In genomic region chr15:74956648-74957300, GRCh38 we compare ENCODE assay signal across 8 cellular contexts. TPM values are rescaled to one million over a fixed set of nuclear protein-coding genes. Genes with fewer than 3 reads are reported as not detected.
DNase-seq lines count a peak whose midpoint lies in the region; ATAC-seq and TF ChIP-seq lines count a peak whose summit lies in the region.

TSS of gene RPP25 (minus strand) at chr15:74956772. CDS start at chr15:74956583, 189 bp downstream.

- intact Hi-C loops in left ventricle myocardium inferior (cut with micrococcal nuclease) (no loop called here), posterior vena cava (cut with DNase I) (loop anchor here (10.0 kb wide), 2 partner anchors 182 to 248 kb away; partner anchors contain the start of gene C15orf39 (in 1 of the 2))

- H3K9ac ChIP-seq in KMS-11 (peak within 1 kb of the TSS; percentile 92), SU-DHL-6 (ENCODE audit: low read length) (peak within 1 kb of the TSS; percentile 77)

- peak within 1 kb of the TSS; percentile 77 for H3K27ac ChIP-seq in KMS-11
- peak within 1 kb of the TSS; percentile 68 for H3K27ac ChIP-seq in SU-DHL-6 (ENCODE audit: low read depth, low read length)
- peak within 1 kb of the TSS; percentile 88 for H3K27ac ChIP-seq in left ventricle myocardium inferior (replicated peaks)
- peak within 1 kb of the TSS; percentile 69 to 89 (median 80) for H3K27ac ChIP-seq in upper lobe of left lung

- H3K36me3 ChIP-seq in KMS-11 (ENCODE audit: insufficient read depth) = no peaks in the 10 kb centered on the region
- H3K36me3 ChIP-seq in SU-DHL-6 (ENCODE audit: low read length) = no peaks in the 10 kb centered on the region
- no peaks in the 10 kb centered on the region for H3K36me3 ChIP-seq in left ventricle myocardium inferior
- no peaks in the 10 kb centered on the region for H3K36me3 ChIP-seq in upper lobe of left lung

- no peaks in the 10 kb centered on the region for H3K27me3 ChIP-seq in KMS-11 (ENCODE audit: insufficient read depth, low read depth)
- H3K27me3 ChIP-seq in SU-DHL-6 (ENCODE audit: low read length) = no peaks in the 10 kb centered on the region
- H3K27me3 ChIP-seq in left ventricle myocardium inferior (ENCODE audit: low read depth) = peaks cover 29% of the 10 kb centered on the region
- H3K27me3 ChIP-seq in upper lobe of left lung = peaks cover 0 to 6% (median 3%) of the 10 kb centered on the region in 4 donors

- ATAC-seq in GM21526 (IDR thresholded peaks at IDR 0.05; ENCODE audit: low FRiP score, unreplicated experiment) (peak; percentile 62), upper lobe of left lung (ENCODE audit: low FRiP score in 2 of 2) (peak; percentile 88 to 95)

- no peak within 1 kb of the TSS for H3K4me3 ChIP-seq in KMS-11 (IDR thresholded peaks at IDR 0.05; ENCODE audit: insufficient read depth, low read depth, low read length)
- H3K4me3 ChIP-seq in SU-DHL-6 (ENCODE audit: insufficient read depth, low read length, poor library complexity, severe bottlenecking) = peak within 1 kb of the TSS; percentile 63
- peak within 1 kb of the TSS; percentile 81 for H3K4me3 ChIP-seq in left ventricle myocardium inferior
- H3K4me3 ChIP-seq in upper lobe of left lung = peak within 1 kb of the TSS; percentile 51 to 80 (median 64)

- H3K4me2 ChIP-seq in KMS-11 (peak within 1 kb of the TSS; percentile 85), SU-DHL-6 (ENCODE audit: low read depth, low read length, poor library complexity, severe bottlenecking) (peak within 1 kb of the TSS; percentile 81)

- H2AFZ ChIP-seq in KMS-11 (ENCODE audit: low read depth) = peak within 1 kb of the TSS; percentile 97
- H2AFZ ChIP-seq in SU-DHL-6 (ENCODE audit: low read depth, low read length, severe bottlenecking) = peak within 1 kb of the TSS; percentile 82

- peaks cover 38% of the 10 kb centered on the region for H3K4me1 ChIP-seq in KMS-11 (ENCODE audit: low read depth, poor library complexity, severe bottlenecking)
- H3K4me1 ChIP-seq in left ventricle myocardium inferior = peaks cover 58% of the 10 kb centered on the region
- peaks cover 45 to 63% (median 52%) of the 10 kb centered on the region in 4 donors for H3K4me1 ChIP-seq in upper lobe of left lung

- peaks cover 13% of the 10 kb centered on the region for H3K79me2 ChIP-seq in KMS-11 (ENCODE audit: insufficient read depth, low read depth)
- peaks cover 24% of the 10 kb centered on the region for H3K79me2 ChIP-seq in SU-DHL-6 (ENCODE audit: insufficient read depth, low read length)

- no peaks in the 10 kb centered on the region for H3K9me3 ChIP-seq in SU-DHL-6 (ENCODE audit: insufficient read depth, low read length)
- H3K9me3 ChIP-seq in left ventricle myocardium inferior (replicated peaks) = no peaks in the 10 kb centered on the region
- no peaks in the 10 kb centered on the region for H3K9me3 ChIP-seq in upper lobe of left lung

- H4K20me1 ChIP-seq in KMS-11 (ENCODE audit: insufficient read depth) (no peaks in the 10 kb centered on the region), SU-DHL-6 (ENCODE audit: low read depth, low read length) (no peaks in the 10 kb centered on the region)

- TF ChIP-seq EP300 in upper lobe of left lung (IDR thresholded peaks at IDR 0.05) = no peak

- 0 out of 2 replicates have a peak, but pooled peaks cover 2% of the 10 kb centered on the region for H3F3A ChIP-seq in SU-DHL-6 (ENCODE audit: insufficient read depth)

- DNase-seq in DMS114 treated with DMSO at 0.1 percent for 48 hours (lab: John Stamatoyannopoulos, UW; ENCODE audit: unreplicated experiment) (peak; percentile 83), amygdala (lab: John Stamatoyannopoulos, UW) (peak in 38 of 56 donors; percentile 14 to 68 (median 39)), left ventricle myocardium inferior (peak; percentile 84), posterior vena cava (ENCODE audit: low spot score) (peak; percentile 93), upper lobe of left lung (peak; percentile 87 to 98)

- peak in 3 of 4 donors; percentile 47 to 77 (median 53) for TF ChIP-seq POLR2A in upper lobe of left lung (IDR thresholded peaks at IDR 0.05)

- WGBS in upper lobe of left lung, 2 donors = 0 to 1% methylated on average over 14 to 25 of the region's 66 CpGs

- no peaks in the 10 kb centered on the region for H3K9me2 ChIP-seq in SU-DHL-6 (replicated peaks; ENCODE audit: insufficient read depth, low read length)

- TF ChIP-seq CTCF in KMS-11 (conservative IDR thresholded peaks at IDR 0.05; ENCODE audit: low read depth, low read length) (no peak), SU-DHL-6 (IDR thresholded peaks at IDR 0.05; ENCODE audit: insufficient read depth, low read length, poor library complexity, severe bottlenecking) (no peak), left ventricle myocardium inferior (IDR thresholded peaks at IDR 0.05; ENCODE audit: borderline replicate concordance) (no peak), upper lobe of left lung (IDR thresholded peaks at IDR 0.05) (no peak)

RNA-seq across cellular contexts. Expression of gene RPP25, which starts in this region (rescaled TPM):
- total RNA-seq in left ventricle myocardium inferior (2.4 TPM), posterior vena cava (1 to 10 TPM; 7.5 to 9.3 TPM), upper lobe of left lung (10 to 100 TPM in 5 of 6 donors, 1 to 10 TPM in 1; 9.4 to 28.4 (median 19.2) TPM)

Comparison
In these comparisons a context has a peak if more than half of its experiments do, and no peak if none do; other contexts are left out.
1. DNase-seq: peak in every context shown above with its lines; median percentile 93 in posterior vena cava; 92 in upper lobe of left lung; 84 in left ventricle myocardium inferior; 83 in DMS114 treated with DMSO at 0.1 percent for 48 hours; 39 in amygdala.